ENCODE assay signal across 1 cellular context in the genomic region with DNA sequence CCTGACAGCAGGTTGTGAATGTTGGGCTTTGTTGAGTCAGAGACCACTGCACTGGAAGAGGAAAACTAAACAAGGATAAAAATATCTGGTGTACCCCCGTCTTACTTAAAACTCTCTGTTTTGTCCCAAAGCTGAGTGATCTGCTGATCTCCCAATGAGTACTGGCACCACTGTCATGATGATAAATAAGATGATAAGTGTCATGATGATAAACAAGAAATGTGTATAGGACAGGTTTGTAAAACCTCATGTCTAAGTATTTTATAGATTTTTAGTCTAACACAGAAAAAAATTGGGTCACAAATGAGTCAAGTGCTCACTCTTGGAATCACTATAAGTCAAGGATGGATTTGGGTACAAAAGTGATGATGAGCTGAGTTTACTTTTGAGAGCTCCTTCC.
TF ChIP-seq lines count a peak whose summit lies in the region.

No MANE protein-coding gene starts in this region.

TF ChIP-seq in A549, 52 proteins besides CTCF, POLR2A, EP300 and RAD21 (continued from another document):
- TF ChIP-seq, protein P1, sequence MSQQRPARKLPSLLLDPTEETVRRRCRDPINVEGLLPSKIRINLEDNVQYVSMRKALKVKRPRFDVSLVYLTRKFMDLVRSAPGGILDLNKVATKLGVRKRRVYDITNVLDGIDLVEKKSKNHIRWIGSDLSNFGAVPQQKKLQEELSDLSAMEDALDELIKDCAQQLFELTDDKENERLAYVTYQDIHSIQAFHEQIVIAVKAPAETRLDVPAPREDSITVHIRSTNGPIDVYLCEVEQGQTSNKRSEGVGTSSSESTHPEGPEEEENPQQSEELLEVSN (IDR thresholded peaks at IDR 0.05; ENCODE audit: borderline replicate concordance, low read depth) = no peak
- no peak for TF ChIP-seq CHD4 (IDR thresholded peaks at IDR 0.05; ENCODE audit: borderline replicate concordance)
